In the genomic region with DNA sequence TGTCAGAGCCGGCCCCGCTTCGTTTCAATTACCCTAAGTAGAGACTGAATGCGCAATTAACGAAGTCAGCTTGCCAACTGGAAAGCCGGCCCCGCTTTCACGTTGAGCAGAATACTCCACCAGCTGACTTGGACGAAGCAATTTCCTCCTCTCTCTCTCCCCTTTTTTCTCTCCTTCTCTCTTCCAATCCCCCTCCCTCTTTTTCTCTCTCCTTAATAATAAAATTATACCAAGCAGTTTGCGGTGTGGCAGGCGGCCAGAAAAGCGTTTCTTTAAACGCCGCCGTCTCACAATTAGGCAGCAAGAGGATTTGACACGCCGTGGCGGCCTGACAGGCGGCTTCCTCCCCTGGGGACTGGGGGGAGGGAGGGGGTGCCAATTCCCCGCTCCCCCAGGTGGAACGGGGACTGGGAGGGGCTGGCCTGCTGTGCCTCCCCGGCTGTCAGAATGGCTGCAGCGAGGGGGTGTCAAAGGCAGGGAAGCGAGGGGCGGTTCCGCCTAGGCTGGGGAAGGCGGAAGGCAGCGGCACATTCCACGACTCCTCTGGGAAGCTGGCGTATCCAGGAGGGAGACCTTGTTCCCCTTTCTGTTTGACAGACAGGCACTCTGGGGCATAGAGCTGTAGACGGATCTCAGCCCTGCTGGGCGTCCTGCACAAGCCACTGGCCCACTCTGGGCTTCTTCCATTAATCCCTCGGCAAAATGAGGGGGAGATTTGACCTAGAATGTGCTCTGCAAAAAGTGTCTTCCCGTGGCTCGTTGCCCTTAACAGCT, we compare ENCODE assay signal across 8 cellular contexts. TPM values are rescaled to one million over a fixed set of nuclear protein-coding genes. Genes with fewer than 3 reads are reported as not detected.
DNase-seq lines count a peak whose midpoint lies in the region; ATAC-seq and TF ChIP-seq lines count a peak whose summit lies in the region.

No MANE protein-coding gene starts in this region.

- H3K4me3 Mint-ChIP-seq in activated CD8-positive, alpha-beta T cell treated with anti-CD3 and anti-CD28 coated beads for 36 hours, result peak overlapping the region; percentile 58
- H3K4me3 Mint-ChIP-seq in neural crest cell, result peak overlapping the region; percentile 87

- TF ChIP-seq CTCF in GM12865 (IDR thresholded peaks at IDR 0.05; ENCODE audit: insufficient read depth, low read depth, low read length, missing control alignments), result no peak
- no peak for TF ChIP-seq CTCF in NB4 (IDR thresholded peaks at IDR 0.05; ENCODE audit: low read depth, low read length)
- no peak for TF ChIP-seq CTCF in activated CD8-positive, alpha-beta T cell treated with anti-CD3 and anti-CD28 coated beads for 36 hours (IDR thresholded peaks at IDR 0.05)
- TF ChIP-seq CTCF in fibroblast of villous mesenchyme (IDR thresholded peaks at IDR 0.05; ENCODE audit: insufficient read depth, low read depth, low read length), result no peak
- no peak for TF ChIP-seq CTCF in neural crest cell (conservative IDR thresholded peaks at IDR 0.05)
- no peak for TF ChIP-seq CTCF in omental fat pad (IDR thresholded peaks at IDR 0.05)

- no peaks in the 10 kb centered on the region for H3K36me3 Mint-ChIP-seq in activated CD8-positive, alpha-beta T cell treated with anti-CD3 and anti-CD28 coated beads for 36 hours (ENCODE audit: low read depth)
- no peaks in the 10 kb centered on the region for H3K36me3 Mint-ChIP-seq in neural crest cell (ENCODE audit: low read depth)

- H3K4me1 Mint-ChIP-seq in activated CD8-positive, alpha-beta T cell treated with anti-CD3 and anti-CD28 coated beads for 36 hours (ENCODE audit: low read depth), result peaks cover 24% of the 10 kb centered on the region
- H3K4me1 Mint-ChIP-seq in neural crest cell, result peaks cover 51% of the 10 kb centered on the region

- H3K27ac Mint-ChIP-seq in activated CD8-positive, alpha-beta T cell treated with anti-CD3 and anti-CD28 coated beads for 36 hours, result no peak overlapping the region
- no peak overlapping the region for H3K27ac Mint-ChIP-seq in neural crest cell (ENCODE audit: unreplicated experiment)

- TF ChIP-seq POLR2A in NB4 (IDR thresholded peaks at IDR 0.05; ENCODE audit: extremely low read depth, insufficient read length), result no peak

- CTCF ChIA-PET in activated CD8-positive, alpha-beta T cell treated with anti-CD3 and anti-CD28 coated beads for 36 hours (lab: Charles Lee), result interaction anchor here (1.2 to 2.6 kb wide), 5 partner anchors 11 to 105 kb away, joined by 3 to 8 read pairs (median 6); no protein-coding TSS in a partner anchor

- peak overlapping the region; percentile 50 for H3K4me3 ChIP-seq in GM12865 (ENCODE audit: low read depth, low read length)
- peak overlapping the region; percentile 11 for H3K4me3 ChIP-seq in NB4 (ENCODE audit: low read depth, low read length)
- peak overlapping the region; percentile 50 for H3K4me3 ChIP-seq in fibroblast of villous mesenchyme (ENCODE audit: low read depth, low read length)

- POLR2A ChIA-PET in activated CD8-positive, alpha-beta T cell treated with anti-CD3 and anti-CD28 coated beads for 36 hours (lab: Charles Lee), result interaction anchor here (1.3 to 1.9 kb wide), 2 partner anchors 34 to 101 kb away, joined by 3 to 5 read pairs; no protein-coding TSS in a partner anchor

- intact Hi-C loops in activated CD8-positive, alpha-beta T cell treated with anti-CD3 and anti-CD28 coated beads for 36 hours (cut with micrococcal nuclease), result no loop called here

- no peak for ATAC-seq in activated CD8-positive, alpha-beta T cell treated with anti-CD3 and anti-CD28 coated beads for 36 hours
- no peak for ATAC-seq in HG02571 (IDR thresholded peaks at IDR 0.05; ENCODE audit: unreplicated experiment)
- no peak for ATAC-seq in HG02852 (IDR thresholded peaks at IDR 0.05; ENCODE audit: unreplicated experiment)
- ATAC-seq in omental fat pad (ENCODE audit: low FRiP score), result no peak

- H3K9me3 Mint-ChIP-seq in activated CD8-positive, alpha-beta T cell treated with anti-CD3 and anti-CD28 coated beads for 36 hours, result no peaks in the 10 kb centered on the region
- no peaks in the 10 kb centered on the region for H3K9me3 Mint-ChIP-seq in neural crest cell

- peaks cover 4% of the 10 kb centered on the region for H3K27me3 Mint-ChIP-seq in activated CD8-positive, alpha-beta T cell treated with anti-CD3 and anti-CD28 coated beads for 36 hours
- peaks cover 6% of the 10 kb centered on the region for H3K27me3 Mint-ChIP-seq in neural crest cell (ENCODE audit: low read depth)

- DNase-seq in GM12865 (ENCODE audit: low read depth) (peak; percentile 61), NB4 (ENCODE audit: low read depth) (peak; percentile 60), fibroblast of villous mesenchyme (ENCODE audit: low read depth) (peak; percentile 64), neural crest cell (ENCODE audit: low read depth, low spot score) (peak; percentile 17), omental fat pad (ENCODE audit: low spot score) (no peak)
- DNase-seq in activated CD8-positive, alpha-beta T cell treated with anti-CD3 and anti-CD28 coated beads for 36 hours, result peak; percentile 49

RNA-seq across cellular contexts. Expression of a gene that starts 52.8 kb away (rescaled TPM):
- 100 to 1,000 TPM; 103 to 116 TPM for total RNA-seq in activated CD8-positive, alpha-beta T cell treated with anti-CD3 and anti-CD28 coated beads for 36 hours
- total RNA-seq in fibroblast of villous mesenchyme (92.0 and 128 TPM in 2 replicates), neural crest cell (128 and 132 TPM in 2 replicates), omental fat pad (100 to 1,000 TPM in 1 of 4 donors, 10 to 100 TPM in 3; 18.5 to 118 (median 31.2) TPM)
